ENCODE assay signal across 1 cellular context in genomic region chr4:95050980-95051688, GRCh38.
TF ChIP-seq lines count a peak whose summit lies in the region.

No MANE protein-coding gene starts in this region.

TF ChIP-seq in GM23338, 12 proteins besides CTCF, POLR2A, EP300 and RAD21 (continued from another document):
- no peak for TF ChIP-seq ZNF462 (CRISPR knock-in tag; IDR thresholded peaks at IDR 0.05)
